ENCODE assay signal across 1 cellular context in the genomic region with DNA sequence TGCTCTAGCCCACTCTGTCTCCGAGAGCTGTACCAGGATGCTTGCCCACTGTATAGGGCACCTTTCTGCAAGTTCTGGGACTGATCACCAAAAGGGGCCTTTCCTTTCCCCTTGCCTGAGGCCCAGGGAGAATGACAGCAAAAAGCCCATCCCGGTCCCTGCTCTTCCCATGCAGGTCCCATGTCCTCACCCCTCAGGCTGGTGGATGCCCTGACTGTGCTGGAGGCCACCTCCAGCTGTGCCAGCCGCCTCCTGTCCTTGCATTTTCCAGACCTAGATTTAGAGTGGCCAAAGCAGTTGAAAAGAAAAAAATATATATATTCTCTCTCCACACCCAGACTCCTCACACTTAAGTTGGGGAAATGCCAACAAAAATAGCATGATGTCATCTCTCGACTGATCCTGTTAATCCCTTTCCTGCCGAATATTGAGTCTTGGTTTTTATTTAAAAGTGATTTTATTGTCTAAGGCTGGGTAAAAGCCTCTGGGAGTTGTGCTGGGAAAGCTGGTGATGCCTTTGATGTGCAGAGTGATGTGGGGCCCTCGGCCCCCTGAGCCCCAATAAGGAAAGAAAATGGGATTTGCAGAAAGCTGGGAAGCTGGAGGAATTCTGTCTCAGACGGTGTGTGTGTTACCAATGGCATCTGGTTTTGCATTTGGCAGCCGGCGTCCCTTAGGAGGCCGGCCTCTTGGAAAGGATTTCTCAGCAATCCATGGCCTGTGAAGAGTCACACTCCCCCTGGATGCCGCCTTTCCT.
TF ChIP-seq lines count a peak whose summit lies in the region.

No MANE protein-coding gene starts in this region.

TF ChIP-seq in endothelial cell of umbilical vein, 7 proteins besides CTCF, POLR2A, EP300 and RAD21 (continued from another document):
- no peak for TF ChIP-seq GATA2 (IDR thresholded peaks at IDR 0.05; ENCODE audit: insufficient read depth, insufficient read length, low read depth, low read length)
- no peak for TF ChIP-seq MYC (IDR thresholded peaks at IDR 0.05; ENCODE audit: low read depth, low read length)
- TF ChIP-seq POLR2AphosphoS5 (IDR thresholded peaks at IDR 0.05; ENCODE audit: insufficient read depth, low read depth, low read length) = no peak
- TF ChIP-seq EZH2 (IDR thresholded peaks at IDR 0.05; ENCODE audit: borderline replicate concordance, low read depth, low read length, severe bottlenecking) = no peak
TF ChIP-seq in endothelial cell of umbilical vein: peak in this region for 2.
